Comparison of ENCODE assay signal across 8 cellular contexts in genomic region chrX:18424482-18425198, GRCh38. TPM values are rescaled to one million over a fixed set of nuclear protein-coding genes. Genes with fewer than 3 reads are reported as not detected.
DNase-seq lines count a peak whose midpoint lies in the region; ATAC-seq and TF ChIP-seq lines count a peak whose summit lies in the region.

No MANE protein-coding gene starts in this region.

- DNase-seq in BE2C (peak; percentile 63), NCI-H1092 treated with DMSO at 0.1 percent for 48 hours (lab: John Stamatoyannopoulos, UW) (peak; percentile 55), memory B cell (ENCODE audit: low spot score in 2 of 2) (peak; percentile 5 to 26), superior temporal gyrus (ENCODE audit: extremely low spot score) (peak; percentile 46), middle frontal gyrus (ENCODE audit: extremely low spot score, low spot score) (no peak)
- DNase-seq in activated CD4-positive, alpha-beta T cell treated with anti-CD3 and anti-CD28 coated beads for 48 hours: peak; percentile 26
- peak in 1 of 3 donors; percentile 1 for DNase-seq in effector memory CD4-positive, alpha-beta T cell

- H3K27me3 Mint-ChIP-seq in memory B cell: no peaks in the 10 kb centered on the region

- H3K36me3 ChIP-seq in BE2C: no peaks in the 10 kb centered on the region
- no peaks in the 10 kb centered on the region for H3K36me3 ChIP-seq in effector memory CD4-positive, alpha-beta T cell (ENCODE audit: control insufficient read depth, insufficient read depth, low read length)

- H3K9me3 ChIP-seq in BE2C: no peaks in the 10 kb centered on the region
- no peaks in the 10 kb centered on the region for H3K9me3 ChIP-seq in effector memory CD4-positive, alpha-beta T cell (ENCODE audit: control insufficient read depth, low read length)

- H3K4me1 Mint-ChIP-seq in memory B cell: peaks cover 8% of the 10 kb centered on the region

- peak overlapping the region; percentile 94 for H3K27ac Mint-ChIP-seq in memory B cell

- peak overlapping the region; percentile 75 for H3K27ac ChIP-seq in effector memory CD4-positive, alpha-beta T cell (ENCODE audit: insufficient read depth, low read length, poor library complexity, severe bottlenecking)

- H3K9me3 Mint-ChIP-seq in memory B cell: no peaks in the 10 kb centered on the region

- H3K4me3 Mint-ChIP-seq in memory B cell: peak overlapping the region; percentile 95

- no peak for TF ChIP-seq CTCF in BE2C (IDR thresholded peaks at IDR 0.05; ENCODE audit: low read depth, low read length)

- H3K27me3 ChIP-seq in BE2C: no peaks in the 10 kb centered on the region
- H3K27me3 ChIP-seq in effector memory CD4-positive, alpha-beta T cell (replicated peaks; ENCODE audit: control insufficient read depth, insufficient read depth, low read length, poor library complexity, severe bottlenecking): no peaks in the 10 kb centered on the region

- no peaks in the 10 kb centered on the region; the same call in 1 of the 2 replicates for H3K4me1 ChIP-seq in BE2C
- no peaks in the 10 kb centered on the region for H3K4me1 ChIP-seq in effector memory CD4-positive, alpha-beta T cell (ENCODE audit: control insufficient read depth, insufficient read depth, low read length, poor library complexity, severe bottlenecking)

- H3K36me3 Mint-ChIP-seq in memory B cell: no peaks in the 10 kb centered on the region

- ATAC-seq in GM19455 (IDR thresholded peaks at IDR 0.05; ENCODE audit: unreplicated experiment) (peak; percentile 19), memory B cell (ENCODE audit: low read depth) (peak; percentile 20)

- peak overlapping the region; percentile 72 for H3K4me3 ChIP-seq in BE2C (ENCODE audit: low read depth, low read length)
- H3K4me3 ChIP-seq in effector memory CD4-positive, alpha-beta T cell (ENCODE audit: insufficient read depth, low read depth, low read length, poor library complexity, severe bottlenecking): peak overlapping the region; percentile 69

RNA-seq across cellular contexts. Expression of gene CDKL5, which starts 0.8 kb away (rescaled TPM):
- polyA plus RNA-seq in BE2C (2012; ENCODE audit: insufficient read depth, insufficient read length, low read depth): 1.6 TPM
